ENCODE assay signal across 17 cellular contexts in genomic region chr6:150607044-150607650, GRCh38.
"Had no signal": no experiment of that assay in that cellular context is flagged by ENCODE, and none has a peak within 500 bp of the region (broad histone marks: within the 10 kb centered on the region; RNA-seq: fewer than 3 reads in every experiment).

No MANE protein-coding gene starts in this region.

- H3K27me3 Mint-ChIP-seq: central memory CD8-positive, alpha-beta T cell had no signal

- H3K36me3 Mint-ChIP-seq: natural killer cell treated with Interleukin-12 subunit alpha and Interleukin-12 subunit beta and Interleukin-15 and Interleukin-18, amount 100 ng/mL, for 72 hours had no signal

- H3K36me3 ChIP-seq: esophagus muscularis mucosa, gastroesophageal sphincter, heart right ventricle, stomach, upper lobe of left lung had no signal

- DNase-seq: activated CD4-positive, alpha-beta T cell treated with anti-CD3 and anti-CD28 coated beads, Interleukin-2, amount 10 ng/mL, durations not matched to agents 7 days and 5 days; activated CD8-positive, alpha-beta memory T cell treated with anti-CD3 and anti-CD28 coated beads, Interleukin-2, amount 50 U/mL, for 4 hours; activated naive CD4-positive, alpha-beta T cell treated with anti-CD3 and anti-CD28 coated beads for 36 hours; activated T-cell treated with anti-CD3 and anti-CD28 coated beads, Interleukin-2, amount 50 U/mL, for 4 hours; body of pancreas; effector CD4-positive, alpha-beta T cell; heart right ventricle; kidney glomerular epithelial cell; stimulated activated CD4-positive, alpha-beta T cell treated with anti-CD3 and anti-CD28 coated beads, Interleukin-2, amount 100 ng/mL, for 48 hours; stomach; T1000; upper lobe of left lung had no signal

- H3K4me1 Mint-ChIP-seq: central memory CD8-positive, alpha-beta T cell had no signal

- H3K4me1 ChIP-seq: body of pancreas, stomach, upper lobe of left lung had no signal

- H3K27ac Mint-ChIP-seq: activated CD4-positive, alpha-beta T cell treated with anti-CD3 and anti-CD28 coated beads, Interleukin-2, amount 10 ng/mL, durations not matched to agents 7 days and 5 days; natural killer cell treated with Interleukin-12 subunit alpha and Interleukin-12 subunit beta and Interleukin-15 and Interleukin-18, amount 100 ng/mL, for 72 hours had no signal

- H3K9me3 ChIP-seq: body of pancreas, esophagus muscularis mucosa, gastroesophageal sphincter, heart right ventricle, stomach, upper lobe of left lung had no signal

- H3K27me3 ChIP-seq: body of pancreas, upper lobe of left lung had no signal

- H3K4me3 Mint-ChIP-seq: activated CD4-positive, alpha-beta T cell treated with anti-CD3 and anti-CD28 coated beads, Interleukin-2, amount 10 ng/mL, durations not matched to agents 7 days and 5 days; activated naive CD4-positive, alpha-beta T cell treated with anti-CD3 and anti-CD28 coated beads for 36 hours; activated T-cell treated with anti-CD3 and anti-CD28 coated beads, Interleukin-2, amount 50 U/mL, for 4 hours; central memory CD8-positive, alpha-beta T cell; natural killer cell treated with Interleukin-12 subunit alpha and Interleukin-12 subunit beta and Interleukin-15 and Interleukin-18, amount 100 ng/mL, for 72 hours had no signal

- H3K27ac ChIP-seq: body of pancreas, esophagus muscularis mucosa, gastroesophageal sphincter, stomach, upper lobe of left lung had no signal

- ATAC-seq: activated CD4-positive, CD25-positive, alpha-beta regulatory T cell treated with anti-CD3 and anti-CD28 coated beads, Interleukin-2, amount 50 U/mL, for 24 hours; activated T-cell treated with anti-CD3 and anti-CD28 coated beads, Interleukin-2, amount 50 U/mL, for 4 hours; body of pancreas; gastroesophageal sphincter; natural killer cell treated with Interleukin-12 subunit alpha and Interleukin-12 subunit beta and Interleukin-15 and Interleukin-18, amount 100 ng/mL, for 72 hours had no signal

- H3K4me3 ChIP-seq: body of pancreas, esophagus muscularis mucosa, gastroesophageal sphincter, heart right ventricle, stomach, upper lobe of left lung had no signal

- H3K9me3 Mint-ChIP-seq: activated CD4-positive, alpha-beta T cell treated with anti-CD3 and anti-CD28 coated beads, Interleukin-2, amount 10 ng/mL, durations not matched to agents 7 days and 5 days; activated naive CD4-positive, alpha-beta T cell treated with anti-CD3 and anti-CD28 coated beads for 36 hours; activated T-cell treated with anti-CD3 and anti-CD28 coated beads, Interleukin-2, amount 50 U/mL, for 4 hours; central memory CD8-positive, alpha-beta T cell; natural killer cell treated with Interleukin-12 subunit alpha and Interleukin-12 subunit beta and Interleukin-15 and Interleukin-18, amount 100 ng/mL, for 72 hours had no signal
